Comparison of ENCODE assay signal across 29 cellular contexts in genomic region chr4:152480356-152480755, GRCh38.
"Had no signal": no experiment of that assay in that cellular context is flagged by ENCODE, and none has a peak within 500 bp of the region (broad histone marks: within the 10 kb centered on the region; RNA-seq: fewer than 3 reads in every experiment).

No MANE protein-coding gene starts in this region.

- H3K27ac ChIP-seq: adrenal gland, body of pancreas, coronary artery, pancreas, prostate gland, suprapubic skin, tibial artery had no signal

- H3K27me3 ChIP-seq: adrenal gland, body of pancreas, heart right ventricle, pancreas, suprapubic skin, tibial artery had no signal

- H3K4me3 ChIP-seq: adrenal gland, body of pancreas, coronary artery, heart right ventricle, left ventricle myocardium inferior, lung, pancreas, prostate gland, smooth muscle cell, suprapubic skin, tibial artery had no signal

- H3K27ac Mint-ChIP-seq: activated CD8-positive, alpha-beta memory T cell treated with anti-CD3 and anti-CD28 coated beads, Interleukin-2, amount 10 ng/mL, durations not matched to agents 7 days and 5 days; activated CD8-positive, alpha-beta T cell treated with anti-CD3 and anti-CD28 coated beads for 36 hours; stimulated activated memory B cell treated with anti-CD40 and anti-IgM and Interleukin-4, amounts not matched to agents 10 μg/mL and 1 μg/mL and 100 μg/mL, for 72 hours; WTC11 had no signal

- H3K36me3 ChIP-seq: adrenal gland, heart right ventricle, left ventricle myocardium inferior, pancreas, prostate gland, suprapubic skin, tibial artery had no signal

- H3K4me1 ChIP-seq: prostate gland had no signal

- H3K9me3 Mint-ChIP-seq: stimulated activated memory B cell treated with anti-CD40 and anti-IgM and Interleukin-4, amounts not matched to agents 10 μg/mL and 1 μg/mL and 100 μg/mL, for 72 hours had no signal

- DNase-seq: activated CD4-positive, alpha-beta T cell treated with anti-CD3 and anti-CD28 coated beads, Interleukin-2, amount 50 U/mL, for 1 hour; activated CD8-positive, alpha-beta memory T cell treated with anti-CD3 and anti-CD28 coated beads, Interleukin-2, amount 10 ng/mL, durations not matched to agents 7 days and 5 days; activated CD8-positive, alpha-beta T cell treated with anti-CD3 and anti-CD28 coated beads for 36 hours; activated naive CD4-positive, alpha-beta T cell; activated T-cell treated with anti-CD3 and anti-CD28 coated beads, Interleukin-2, amount 50 U/mL, for 72 hours; adrenal gland; aorta; body of pancreas; cerebellar nuclear complex; foreskin melanocyte; heart right ventricle; kidney glomerular epithelial cell; left ventricle myocardium inferior; mesendoderm; pancreas; stimulated activated CD4-positive, alpha-beta T cell treated with anti-CD3 and anti-CD28 coated beads, Interleukin-1b, Interleukin-23, amount 100 ng/mL, for 48 hours; stimulated activated CD4-positive, alpha-beta T cell treated with anti-CD3 and anti-CD28 coated beads, Interleukin-4, amount 100 ng/mL, for 4 hours; stimulated activated CD8-positive, alpha-beta memory T cell treated with anti-CD3 and anti-CD28 coated beads, Interleukin-4, amount 100 ng/mL, for 48 hours; T-helper 2 cell; tibial artery had no signal

- ATAC-seq: activated CD8-positive, alpha-beta memory T cell treated with anti-CD3 and anti-CD28 coated beads, Interleukin-2, amount 10 ng/mL, durations not matched to agents 7 days and 5 days; activated CD8-positive, alpha-beta T cell treated with anti-CD3 and anti-CD28 coated beads for 36 hours; activated naive CD4-positive, alpha-beta T cell treated with anti-CD3 and anti-CD28 coated beads, Interleukin-2, amount 50 U/mL, for 72 hours; activated T-cell treated with anti-CD3 and anti-CD28 coated beads, Interleukin-2, amount 50 U/mL, for 72 hours; esophagus mucosa; stimulated activated memory B cell treated with anti-CD40 and anti-IgM and Interleukin-4, amounts not matched to agents 10 μg/mL and 1 μg/mL and 100 μg/mL, for 72 hours; WTC11 had no signal

- H3K4me3 Mint-ChIP-seq: activated CD8-positive, alpha-beta memory T cell treated with anti-CD3 and anti-CD28 coated beads, Interleukin-2, amount 10 ng/mL, durations not matched to agents 7 days and 5 days; activated CD8-positive, alpha-beta T cell treated with anti-CD3 and anti-CD28 coated beads for 36 hours; activated T-cell treated with anti-CD3 and anti-CD28 coated beads, Interleukin-2, amount 50 U/mL, for 72 hours; stimulated activated memory B cell treated with anti-CD40 and anti-IgM and Interleukin-4, amounts not matched to agents 10 μg/mL and 1 μg/mL and 100 μg/mL, for 72 hours; WTC11 had no signal

- H3K27me3 Mint-ChIP-seq: activated CD8-positive, alpha-beta memory T cell treated with anti-CD3 and anti-CD28 coated beads, Interleukin-2, amount 10 ng/mL, durations not matched to agents 7 days and 5 days; activated CD8-positive, alpha-beta T cell treated with anti-CD3 and anti-CD28 coated beads for 36 hours; stimulated activated memory B cell treated with anti-CD40 and anti-IgM and Interleukin-4, amounts not matched to agents 10 μg/mL and 1 μg/mL and 100 μg/mL, for 72 hours had no signal

- H3K9me3 ChIP-seq: adrenal gland, body of pancreas, heart right ventricle, left ventricle myocardium inferior, pancreas, prostate gland, suprapubic skin, tibial artery had no signal
